Comparison of ENCODE assay signal across 1 cellular context in genomic region chr11:45384016-45384415, GRCh38.
TF ChIP-seq lines count a peak whose summit lies in the region.

No MANE protein-coding gene starts in this region.

TF ChIP-seq in H1, 55 proteins besides CTCF, POLR2A, EP300 and RAD21 (continued from another document):
- no peak for TF ChIP-seq SP1 (IDR thresholded peaks at IDR 0.05; ENCODE audit: low read depth, low read length)
- TF ChIP-seq, protein P1, sequence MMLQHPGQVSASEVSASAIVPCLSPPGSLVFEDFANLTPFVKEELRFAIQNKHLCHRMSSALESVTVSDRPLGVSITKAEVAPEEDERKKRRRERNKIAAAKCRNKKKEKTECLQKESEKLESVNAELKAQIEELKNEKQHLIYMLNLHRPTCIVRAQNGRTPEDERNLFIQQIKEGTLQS (IDR thresholded peaks at IDR 0.05; ENCODE audit: insufficient read depth, low read depth, low read length), result no peak
- no peak for TF ChIP-seq BRCA1 (IDR thresholded peaks at IDR 0.05; ENCODE audit: low read depth, low read length)
- TF ChIP-seq ASH2L (IDR thresholded peaks at IDR 0.05; ENCODE audit: low read length), result no peak
- no peak for TF ChIP-seq TBP (IDR thresholded peaks at IDR 0.05; ENCODE audit: low read depth, low read length)
- TF ChIP-seq, protein P2, sequence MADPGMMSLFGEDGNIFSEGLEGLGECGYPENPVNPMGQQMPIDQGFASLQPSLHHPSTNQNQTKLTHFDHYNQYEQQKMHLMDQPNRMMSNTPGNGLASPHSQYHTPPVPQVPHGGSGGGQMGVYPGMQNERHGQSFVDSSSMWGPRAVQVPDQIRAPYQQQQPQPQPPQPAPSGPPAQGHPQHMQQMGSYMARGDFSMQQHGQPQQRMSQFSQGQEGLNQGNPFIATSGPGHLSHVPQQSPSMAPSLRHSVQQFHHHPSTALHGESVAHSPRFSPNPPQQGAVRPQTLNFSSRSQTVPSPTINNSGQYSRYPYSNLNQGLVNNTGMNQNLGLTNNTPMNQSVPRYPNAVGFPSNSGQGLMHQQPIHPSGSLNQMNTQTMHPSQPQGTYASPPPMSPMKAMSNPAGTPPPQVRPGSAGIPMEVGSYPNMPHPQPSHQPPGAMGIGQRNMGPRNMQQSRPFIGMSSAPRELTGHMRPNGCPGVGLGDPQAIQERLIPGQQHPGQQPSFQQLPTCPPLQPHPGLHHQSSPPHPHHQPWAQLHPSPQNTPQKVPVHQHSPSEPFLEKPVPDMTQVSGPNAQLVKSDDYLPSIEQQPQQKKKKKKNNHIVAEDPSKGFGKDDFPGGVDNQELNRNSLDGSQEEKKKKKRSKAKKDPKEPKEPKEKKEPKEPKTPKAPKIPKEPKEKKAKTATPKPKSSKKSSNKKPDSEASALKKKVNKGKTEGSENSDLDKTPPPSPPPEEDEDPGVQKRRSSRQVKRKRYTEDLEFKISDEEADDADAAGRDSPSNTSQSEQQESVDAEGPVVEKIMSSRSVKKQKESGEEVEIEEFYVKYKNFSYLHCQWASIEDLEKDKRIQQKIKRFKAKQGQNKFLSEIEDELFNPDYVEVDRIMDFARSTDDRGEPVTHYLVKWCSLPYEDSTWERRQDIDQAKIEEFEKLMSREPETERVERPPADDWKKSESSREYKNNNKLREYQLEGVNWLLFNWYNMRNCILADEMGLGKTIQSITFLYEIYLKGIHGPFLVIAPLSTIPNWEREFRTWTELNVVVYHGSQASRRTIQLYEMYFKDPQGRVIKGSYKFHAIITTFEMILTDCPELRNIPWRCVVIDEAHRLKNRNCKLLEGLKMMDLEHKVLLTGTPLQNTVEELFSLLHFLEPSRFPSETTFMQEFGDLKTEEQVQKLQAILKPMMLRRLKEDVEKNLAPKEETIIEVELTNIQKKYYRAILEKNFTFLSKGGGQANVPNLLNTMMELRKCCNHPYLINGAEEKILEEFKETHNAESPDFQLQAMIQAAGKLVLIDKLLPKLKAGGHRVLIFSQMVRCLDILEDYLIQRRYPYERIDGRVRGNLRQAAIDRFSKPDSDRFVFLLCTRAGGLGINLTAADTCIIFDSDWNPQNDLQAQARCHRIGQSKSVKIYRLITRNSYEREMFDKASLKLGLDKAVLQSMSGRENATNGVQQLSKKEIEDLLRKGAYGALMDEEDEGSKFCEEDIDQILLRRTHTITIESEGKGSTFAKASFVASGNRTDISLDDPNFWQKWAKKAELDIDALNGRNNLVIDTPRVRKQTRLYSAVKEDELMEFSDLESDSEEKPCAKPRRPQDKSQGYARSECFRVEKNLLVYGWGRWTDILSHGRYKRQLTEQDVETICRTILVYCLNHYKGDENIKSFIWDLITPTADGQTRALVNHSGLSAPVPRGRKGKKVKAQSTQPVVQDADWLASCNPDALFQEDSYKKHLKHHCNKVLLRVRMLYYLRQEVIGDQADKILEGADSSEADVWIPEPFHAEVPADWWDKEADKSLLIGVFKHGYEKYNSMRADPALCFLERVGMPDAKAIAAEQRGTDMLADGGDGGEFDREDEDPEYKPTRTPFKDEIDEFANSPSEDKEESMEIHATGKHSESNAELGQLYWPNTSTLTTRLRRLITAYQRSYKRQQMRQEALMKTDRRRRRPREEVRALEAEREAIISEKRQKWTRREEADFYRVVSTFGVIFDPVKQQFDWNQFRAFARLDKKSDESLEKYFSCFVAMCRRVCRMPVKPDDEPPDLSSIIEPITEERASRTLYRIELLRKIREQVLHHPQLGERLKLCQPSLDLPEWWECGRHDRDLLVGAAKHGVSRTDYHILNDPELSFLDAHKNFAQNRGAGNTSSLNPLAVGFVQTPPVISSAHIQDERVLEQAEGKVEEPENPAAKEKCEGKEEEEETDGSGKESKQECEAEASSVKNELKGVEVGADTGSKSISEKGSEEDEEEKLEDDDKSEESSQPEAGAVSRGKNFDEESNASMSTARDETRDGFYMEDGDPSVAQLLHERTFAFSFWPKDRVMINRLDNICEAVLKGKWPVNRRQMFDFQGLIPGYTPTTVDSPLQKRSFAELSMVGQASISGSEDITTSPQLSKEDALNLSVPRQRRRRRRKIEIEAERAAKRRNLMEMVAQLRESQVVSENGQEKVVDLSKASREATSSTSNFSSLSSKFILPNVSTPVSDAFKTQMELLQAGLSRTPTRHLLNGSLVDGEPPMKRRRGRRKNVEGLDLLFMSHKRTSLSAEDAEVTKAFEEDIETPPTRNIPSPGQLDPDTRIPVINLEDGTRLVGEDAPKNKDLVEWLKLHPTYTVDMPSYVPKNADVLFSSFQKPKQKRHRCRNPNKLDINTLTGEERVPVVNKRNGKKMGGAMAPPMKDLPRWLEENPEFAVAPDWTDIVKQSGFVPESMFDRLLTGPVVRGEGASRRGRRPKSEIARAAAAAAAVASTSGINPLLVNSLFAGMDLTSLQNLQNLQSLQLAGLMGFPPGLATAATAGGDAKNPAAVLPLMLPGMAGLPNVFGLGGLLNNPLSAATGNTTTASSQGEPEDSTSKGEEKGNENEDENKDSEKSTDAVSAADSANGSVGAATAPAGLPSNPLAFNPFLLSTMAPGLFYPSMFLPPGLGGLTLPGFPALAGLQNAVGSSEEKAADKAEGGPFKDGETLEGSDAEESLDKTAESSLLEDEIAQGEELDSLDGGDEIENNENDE (IDR thresholded peaks at IDR 0.05; ENCODE audit: insufficient replicate concordance, low read length), result no peak
